In genomic region chr12:28415755-28416154, GRCh38 we compare ENCODE assay signal across 14 cellular contexts.
DNase-seq lines count a peak whose midpoint lies in the region; ATAC-seq, FAIRE-seq and TF ChIP-seq lines count a peak whose summit lies in the region.
"Had no signal": no experiment of that assay in that cellular context is flagged by ENCODE, and none has a peak within 500 bp of the region (broad histone marks: within the 10 kb centered on the region; RNA-seq: fewer than 3 reads in every experiment).

No MANE protein-coding gene starts in this region.

- H3K9me2 ChIP-seq in PC-3 (replicated peaks; ENCODE audit: low read length) = no peaks in the 10 kb centered on the region

- peaks cover 7% of the 10 kb centered on the region for H3K4me1 Mint-ChIP-seq in mesothelial cell of epicardium
- H3K4me1 Mint-ChIP-seq: nephron progenitor cell had no signal

- no peak overlapping the region for H3K9ac ChIP-seq in PC-3 (ENCODE audit: low read length)
- H3K9ac ChIP-seq in endothelial cell of umbilical vein (replicated peaks; ENCODE audit: extremely low read depth, insufficient read depth, low read length) = no peak overlapping the region
- H3K9ac ChIP-seq: KMS-11 had no signal

- no peak overlapping the region for H3K4me3 ChIP-seq in PC-3 (ENCODE audit: low read length)
- H3K4me3 ChIP-seq in endothelial cell of umbilical vein (replicated peaks in 1 of 3; ENCODE audit: insufficient read depth in 1 of 3, low read depth in 1 of 3, low read length in 3 of 3) = no peak overlapping the region

- H3K4me2 ChIP-seq in PC-3 (ENCODE audit: low read length) (no peak overlapping the region), endothelial cell of umbilical vein (ENCODE audit: insufficient read depth, low read length) (no peak overlapping the region)
- H3K4me2 ChIP-seq: KMS-11 had no signal

- no peak for TF ChIP-seq POLR2A in endothelial cell of umbilical vein (IDR thresholded peaks at IDR 0.05; ENCODE audit: low read depth, low read length)

- ATAC-seq in PC-3 = no peak
- no peak for ATAC-seq in activated CD4-positive, CD25-positive, alpha-beta regulatory T cell treated with anti-CD3 and anti-CD28 coated beads, Interleukin-2, amount 50 U/mL, for 24 hours
- ATAC-seq: activated naive CD4-positive, alpha-beta T cell treated with anti-CD3 and anti-CD28 coated beads, Interleukin-2, amount 50 U/mL, for 72 hours had no signal

- H3K9me1 ChIP-seq in endothelial cell of umbilical vein (replicated peaks; ENCODE audit: control insufficient read depth, extremely low read depth, insufficient read depth, low read length) = no peaks in the 10 kb centered on the region

- no peak overlapping the region for H3K27ac Mint-ChIP-seq in mesothelial cell of epicardium
- H3K27ac Mint-ChIP-seq: CD4-positive, alpha-beta T cell had no signal

- FAIRE-seq in endothelial cell of umbilical vein (lab: Jason Lieb, UNC) = no peak

- DNase-seq in Caki2 (ENCODE audit: low read depth) (peak; percentile 38), PC-3 (peak; percentile 21), endothelial cell of umbilical vein (ENCODE audit: low read depth, low spot score) (peak; percentile 15), myocyte (ENCODE audit: low read depth) (peak; percentile 63), GM10266 (ENCODE audit: extremely low spot score) (no peak), mesothelial cell of epicardium (ENCODE audit: low spot score in 2 of 2, unreplicated experiment in 2 of 2) (no peak), GM19238 (ENCODE audit: insufficient read length, low spot score) (no peak)
- DNase-seq: CD4-positive, alpha-beta T cell; effector CD8-positive, alpha-beta T cell; NCI-H2081 treated with DMSO at 0.1 percent for 48 hours; nephron progenitor cell had no signal

- H3K4me1 ChIP-seq in PC-3 (ENCODE audit: insufficient read depth, low read length) (no peaks in the 10 kb centered on the region), endothelial cell of umbilical vein (ENCODE audit: control insufficient read depth, extremely low read depth, insufficient read depth, low read length) (no peaks in the 10 kb centered on the region)

- no peaks in the 10 kb centered on the region for H3K9me3 ChIP-seq in PC-3 (ENCODE audit: low read length)
- H3K9me3 ChIP-seq in endothelial cell of umbilical vein (replicated peaks; ENCODE audit: control insufficient read depth, insufficient read depth, low read length) = no peaks in the 10 kb centered on the region

- H4K20me1 ChIP-seq in PC-3 (ENCODE audit: low read length) (no peaks in the 10 kb centered on the region), endothelial cell of umbilical vein (replicated peaks; ENCODE audit: control insufficient read depth, extremely low read depth, insufficient read depth, low read length) (no peaks in the 10 kb centered on the region)

- POLR2A ChIA-PET in PC-3 (lab: Charles Lee; ENCODE audit: unreplicated experiment) (no interaction called here), endothelial cell of umbilical vein (lab: Charles Lee) (no interaction called here)

- H2AFZ ChIP-seq in PC-3 (ENCODE audit: low read length) = no peak overlapping the region
- H2AFZ ChIP-seq in endothelial cell of umbilical vein (ENCODE audit: low read depth, low read length) = no peak overlapping the region

- no peaks in the 10 kb centered on the region for H3K27me3 Mint-ChIP-seq in mesothelial cell of epicardium (ENCODE audit: low read depth)
- H3K27me3 Mint-ChIP-seq: CD4-positive, alpha-beta T cell had no signal

- H3K27me3 ChIP-seq in PC-3 (ENCODE audit: low read length) = no peaks in the 10 kb centered on the region
- H3K27me3 ChIP-seq in endothelial cell of umbilical vein (ENCODE audit: control insufficient read depth in 2 of 2, insufficient read depth in 2 of 2, low read length in 2 of 2) = no peaks in the 10 kb centered on the region

- no TSS peak for BruUV-seq in PC-3 (replicated peaks; lab: Mats Ljungman, UMichigan)
- BruUV-seq in endothelial cell of umbilical vein (replicated peaks; lab: Mats Ljungman, UMichigan) = no TSS peak

- H3K79me2 ChIP-seq in PC-3 (ENCODE audit: low read length) = no peaks in the 10 kb centered on the region
- no peaks in the 10 kb centered on the region for H3K79me2 ChIP-seq in endothelial cell of umbilical vein (ENCODE audit: control insufficient read depth, insufficient read depth, low read length)

- intact Hi-C loops in PC-3 (cut with micrococcal nuclease) = no loop called here
- intact Hi-C loops in endothelial cell of umbilical vein (cut with micrococcal nuclease) = no loop called here

- in situ Hi-C loops in Caki2 (cut with HindIII; ENCODE audit: low pct_unique_long_range_greater_than_20kb, low sequenced_read_pairs) = no loop called here

- peaks cover 9% of the 10 kb centered on the region for H3K9me3 Mint-ChIP-seq in mesothelial cell of epicardium
- H3K9me3 Mint-ChIP-seq: activated naive CD4-positive, alpha-beta T cell treated with anti-CD3 and anti-CD28 coated beads, Interleukin-2, amount 50 U/mL, for 72 hours; nephron progenitor cell had no signal

- CTCF ChIA-PET in PC-3 (lab: Charles Lee) (no interaction called here), endothelial cell of umbilical vein (lab: Charles Lee) (interaction anchor here (0.9 to 1.3 kb wide), 2 partner anchors 9 to 19 kb away, joined by 3 to 4 read pairs; no protein-coding TSS in a partner anchor)

- H3K36me3 Mint-ChIP-seq in mesothelial cell of epicardium = peaks cover 12% of the 10 kb centered on the region

- H3F3A ChIP-seq in PC-3 (ENCODE audit: low read length, unreplicated experiment) = no peaks in the 10 kb centered on the region

- no peak overlapping the region for H3K4me3 Mint-ChIP-seq in mesothelial cell of epicardium
- H3K4me3 Mint-ChIP-seq: CD4-positive, alpha-beta T cell; nephron progenitor cell had no signal

- dilution Hi-C loops in endothelial cell of umbilical vein (cut with MboI; ENCODE audit: extremely low pct_ligation_motif_present, low sequenced_read_pairs) = no loop called here

- no peak overlapping the region for H3K27ac ChIP-seq in PC-3 (ENCODE audit: low read length)
- H3K27ac ChIP-seq in endothelial cell of umbilical vein (ENCODE audit: insufficient read depth, low read depth, low read length) = no peak overlapping the region
- H3K27ac ChIP-seq: KMS-11 had no signal

- TF ChIP-seq CTCF in PC-3 (conservative IDR thresholded peaks at IDR 0.05; ENCODE audit: low read depth, low read length) = no peak
- TF ChIP-seq CTCF in endothelial cell of umbilical vein (IDR thresholded peaks at IDR 0.05; ENCODE audit: extremely low read depth in 1 of 2, insufficient read depth in 1 of 2, low read depth in 1 of 2, low read length in 2 of 2) = no peak
- no peak for TF ChIP-seq CTCF in GM10266 (IDR thresholded peaks at IDR 0.05; ENCODE audit: control insufficient read depth, insufficient read depth, low read depth, missing control alignments)
- no peak for TF ChIP-seq CTCF in mesothelial cell of epicardium (IDR thresholded peaks at IDR 0.05; ENCODE audit: unreplicated experiment)

- H3K36me3 ChIP-seq in PC-3 (ENCODE audit: low read depth, low read length) = no peaks in the 10 kb centered on the region
- H3K36me3 ChIP-seq in endothelial cell of umbilical vein (ENCODE audit: control insufficient read depth in 2 of 2, extremely low read depth in 1 of 2, insufficient read depth in 2 of 2, low read length in 2 of 2) = no peaks in the 10 kb centered on the region

TF ChIP-seq in endothelial cell of umbilical vein, 7 proteins besides CTCF, POLR2A, EP300 and RAD21:
- TF ChIP-seq MYC (IDR thresholded peaks at IDR 0.05; ENCODE audit: low read depth, low read length) = no peak
- TF ChIP-seq FOS (IDR thresholded peaks at IDR 0.05; ENCODE audit: borderline replicate concordance, insufficient read depth, low read length) = no peak
- no peak for TF ChIP-seq EZH2 (IDR thresholded peaks at IDR 0.05; ENCODE audit: borderline replicate concordance, low read depth, low read length, severe bottlenecking)
- TF ChIP-seq, protein P1, sequence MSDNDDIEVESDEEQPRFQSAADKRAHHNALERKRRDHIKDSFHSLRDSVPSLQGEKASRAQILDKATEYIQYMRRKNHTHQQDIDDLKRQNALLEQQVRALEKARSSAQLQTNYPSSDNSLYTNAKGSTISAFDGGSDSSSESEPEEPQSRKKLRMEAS (IDR thresholded peaks at IDR 0.05; ENCODE audit: insufficient read depth, insufficient read length) = no peak
- TF ChIP-seq POLR2AphosphoS5 (IDR thresholded peaks at IDR 0.05; ENCODE audit: insufficient read depth, low read depth, low read length) = no peak
- no peak for TF ChIP-seq GATA2 (IDR thresholded peaks at IDR 0.05; ENCODE audit: insufficient read depth, insufficient read length, low read depth, low read length)
- no peak for TF ChIP-seq JUN (IDR thresholded peaks at IDR 0.05; ENCODE audit: borderline replicate concordance, insufficient read depth, insufficient read length, low read depth)

Comparison
In these comparisons a context has a peak if more than half of its experiments do, and no peak if none do; other contexts are left out.
1. DNase-seq: peak in Caki2 (single experiment), PC-3 (single experiment), endothelial cell of umbilical vein (single experiment) and myocyte (single experiment); none in GM10266 (single experiment), mesothelial cell of epicardium (0 of 2) and GM19238 (single experiment).